In genomic region chr1:236287757-236288619, GRCh38 we compare ENCODE assay signal across 10 cellular contexts. TPM values are rescaled to one million over a fixed set of nuclear protein-coding genes. Genes with fewer than 3 reads are reported as not detected.
DNase-seq lines count a peak whose midpoint lies in the region; ATAC-seq and TF ChIP-seq lines count a peak whose summit lies in the region.
"Had no signal": no experiment of that assay in that cellular context is flagged by ENCODE, and none has a peak within 500 bp of the region (broad histone marks: within the 10 kb centered on the region; RNA-seq: fewer than 3 reads in every experiment).

No MANE protein-coding gene starts in this region.

- H3K27ac ChIP-seq in gastrocnemius medialis: no peak overlapping the region
- H3K27ac ChIP-seq in CD8-positive, alpha-beta T cell (ENCODE audit: low read depth, low read length): no peak overlapping the region

- no peak overlapping the region for H3K4me3 ChIP-seq in mucosa of descending colon
- no peak overlapping the region for H3K4me3 ChIP-seq in gastrocnemius medialis
- H3K4me3 ChIP-seq in CD8-positive, alpha-beta T cell (ENCODE audit: low read depth, low read length): no peak overlapping the region

- H3K27ac Mint-ChIP-seq in CD8-positive, alpha-beta T cell: no peak overlapping the region
- H3K27ac Mint-ChIP-seq: mesothelial cell of epicardium had no signal

- peaks cover 21% of the 10 kb centered on the region for H3K4me1 Mint-ChIP-seq in CD8-positive, alpha-beta T cell (ENCODE audit: low read depth)

- ATAC-seq in mucosa of descending colon (peak; percentile 55), HG02678 (IDR thresholded peaks at IDR 0.05; ENCODE audit: unreplicated experiment) (no peak), gastrocnemius medialis (no peak)
- ATAC-seq in CD8-positive, alpha-beta T cell: no peak

- no peak for TF ChIP-seq POLR2A in gastrocnemius medialis (IDR thresholded peaks at IDR 0.05)

- peaks cover 2% of the 10 kb centered on the region for H3K27me3 Mint-ChIP-seq in CD8-positive, alpha-beta T cell (ENCODE audit: low read depth)

- intact Hi-C loops in mucosa of descending colon (cut with DNase I, micrococcal nuclease): no loop called here
- intact Hi-C loops in gastrocnemius medialis (cut with DNase I; ENCODE audit: low total_unique reads): loop anchor here (10.0 kb wide), 2 partner anchors 423 to 507 kb away; partner anchors contain the start of genes LYST and MTR
- intact Hi-C loops in CD8-positive, alpha-beta T cell (cut with DNase I, micrococcal nuclease): loop anchor here in 1 of 2 experiments (10.0 kb wide), 1 partner anchor 783 kb away; the partner anchor contains the start of gene B3GALNT2

- peaks cover 6 to 14% (median 12%) of the 10 kb centered on the region in 3 donors for H3K27me3 ChIP-seq in gastrocnemius medialis
- H3K27me3 ChIP-seq in CD8-positive, alpha-beta T cell (ENCODE audit: insufficient read depth, low read length): no peaks in the 10 kb centered on the region

- H3K4me1 ChIP-seq in ES-I3 (ENCODE audit: insufficient read depth, low read length) (no peaks in the 10 kb centered on the region; the same call in 1 of the 2 replicates), mucosa of descending colon (ENCODE audit: low read depth) (no peaks in the 10 kb centered on the region), gastrocnemius medialis (no peaks in the 10 kb centered on the region)
- peaks cover 14% of the 10 kb centered on the region for H3K4me1 ChIP-seq in CD8-positive, alpha-beta T cell (ENCODE audit: insufficient read depth, low read length)

- no peaks in the 10 kb centered on the region for H3K36me3 Mint-ChIP-seq in CD8-positive, alpha-beta T cell
- H3K36me3 Mint-ChIP-seq: mesothelial cell of epicardium had no signal

- no peaks in the 10 kb centered on the region for H3K36me3 ChIP-seq in ES-I3 (ENCODE audit: insufficient read depth, low read length)
- H3K36me3 ChIP-seq in mucosa of descending colon (ENCODE audit: low read depth): no peaks in the 10 kb centered on the region
- H3K36me3 ChIP-seq in gastrocnemius medialis: no peaks in the 10 kb centered on the region
- no peaks in the 10 kb centered on the region for H3K36me3 ChIP-seq in CD8-positive, alpha-beta T cell (ENCODE audit: insufficient read depth, low read length)

- POLR2A ChIA-PET in CD8-positive, alpha-beta T cell (lab: Charles Lee): no interaction called here

- TF ChIP-seq CTCF in mucosa of descending colon (IDR thresholded peaks at IDR 0.05): no peak
- TF ChIP-seq CTCF in gastrocnemius medialis (IDR thresholded peaks at IDR 0.05 in 4 of 5, conservative IDR thresholded peaks at IDR 0.05 in 1 of 5): no peak
- no peak for TF ChIP-seq CTCF in CD8-positive, alpha-beta T cell (IDR thresholded peaks at IDR 0.05)

- DNase-seq in NCI-H146 treated with DMSO at 0.1 percent for 48 hours (lab: John Stamatoyannopoulos, UW; ENCODE audit: unreplicated experiment) (peak; percentile 50), SW480 (ENCODE audit: low spot score) (peak; percentile 33), mucosa of descending colon (no peak), HT-29 (ENCODE audit: low spot score) (no peak), gastrocnemius medialis (no peak)
- no peak for DNase-seq in CD8-positive, alpha-beta T cell
- DNase-seq: foreskin melanocyte had no signal

- in situ Hi-C loops in gastrocnemius medialis (cut with MboI; ENCODE audit: low sequenced_read_pairs in 4 of 4): loop anchor here in 2 of 4 donors (10.0 to 25.0 kb wide), 2 partner anchors 499 to 507 kb away; partner anchors contain the start of gene MTR (in 2 of the 2)

- H3K9me3 Mint-ChIP-seq in CD8-positive, alpha-beta T cell: no peaks in the 10 kb centered on the region
- H3K9me3 Mint-ChIP-seq: mesothelial cell of epicardium had no signal

- H3K9me3 ChIP-seq in ES-I3 (ENCODE audit: control insufficient read depth, insufficient read depth, low read length) (no peaks in the 10 kb centered on the region), mucosa of descending colon (no peaks in the 10 kb centered on the region), gastrocnemius medialis (no peaks in the 10 kb centered on the region)
- no peaks in the 10 kb centered on the region for H3K9me3 ChIP-seq in CD8-positive, alpha-beta T cell (ENCODE audit: low read length)

- 0 out of 2 replicates have a peak overlapping the region, but pooled peaks have one; percentile 20 for H3K9ac ChIP-seq in ES-I3 (ENCODE audit: low read depth, low read length)

- no peak overlapping the region for H3K4me3 Mint-ChIP-seq in CD8-positive, alpha-beta T cell
- H3K4me3 Mint-ChIP-seq: mesothelial cell of epicardium had no signal

- CTCF ChIA-PET in CD8-positive, alpha-beta T cell (lab: Charles Lee): no interaction called here

RNA-seq across cellular contexts. Expression of gene ERO1B, which starts 6.2 kb away (rescaled TPM):
- total RNA-seq in mucosa of descending colon (1 to 10 TPM; 1.6 to 8.4 (median 3.0) TPM), gastrocnemius medialis (10 to 100 TPM in 1 of 4 donors, 1 to 10 TPM in 3; 3.6 to 10.2 (median 5.8) TPM)
- not detected in 2 replicates for total RNA-seq in HT-29 (2014; rRNA removed; shearing (Covaris generic))
- 10 to 100 TPM; 16.2 to 16.6 TPM for total RNA-seq in CD8-positive, alpha-beta T cell

Comparison
In these comparisons a context has a peak if more than half of its experiments do, and no peak if none do; other contexts are left out.
1. DNase-seq: peak in NCI-H146 treated with DMSO at 0.1 percent for 48 hours (single experiment) and SW480 (single experiment); none in mucosa of descending colon (0 of 3), HT-29 (single experiment), gastrocnemius medialis (0 of 2) and CD8-positive, alpha-beta T cell (0 of 7).